25 cellular contexts compared by ENCODE assay signal in genomic region chr9:71797266-71797665, GRCh38. TPM values are rescaled to one million over a fixed set of nuclear protein-coding genes. Genes with fewer than 3 reads are reported as not detected.
DNase-seq lines count a peak whose midpoint lies in the region; ATAC-seq and TF ChIP-seq lines count a peak whose summit lies in the region.
"Had no signal": no experiment of that assay in that cellular context is flagged by ENCODE, and none has a peak within 500 bp of the region (broad histone marks: within the 10 kb centered on the region; RNA-seq: fewer than 3 reads in every experiment).

No MANE protein-coding gene starts in this region.

- peaks cover 54% of the 10 kb centered on the region for H3K4me1 Mint-ChIP-seq in activated T-cell treated with anti-CD3 and anti-CD28 coated beads, Interleukin-2, amount 50 U/mL, for 24 hours (ENCODE audit: low read depth)
- H3K4me1 Mint-ChIP-seq in CD8-positive, alpha-beta memory T cell: peaks cover 43 to 54% (median 51%) of the 10 kb centered on the region in 3 donors
- peaks cover 42% of the 10 kb centered on the region for H3K4me1 Mint-ChIP-seq in activated naive CD8-positive, alpha-beta T cell treated with anti-CD3 and anti-CD28 coated beads for 36 hours
- no peaks in the 10 kb centered on the region for H3K4me1 Mint-ChIP-seq in nephron progenitor cell

- H3K27me3 Mint-ChIP-seq in activated T-cell treated with anti-CD3 and anti-CD28 coated beads, Interleukin-2, amount 50 U/mL, for 24 hours: no peaks in the 10 kb centered on the region
- no peaks in the 10 kb centered on the region for H3K27me3 Mint-ChIP-seq in CD8-positive, alpha-beta memory T cell
- H3K27me3 Mint-ChIP-seq in activated naive CD8-positive, alpha-beta T cell treated with anti-CD3 and anti-CD28 coated beads for 36 hours: no peaks in the 10 kb centered on the region
- H3K27me3 Mint-ChIP-seq in nephron progenitor cell (ENCODE audit: low read depth, poor library complexity): peaks cover 3% of the 10 kb centered on the region
- H3K27me3 Mint-ChIP-seq: activated T-helper 17 cell treated with anti-CD3 and anti-CD28 coated beads, Interleukin-2, amount 50 U/mL, for 72 hours had no signal

- H3K9me3 ChIP-seq in CD8-positive, alpha-beta memory T cell (ENCODE audit: low read length): no peaks in the 10 kb centered on the region
- no peaks in the 10 kb centered on the region for H3K9me3 ChIP-seq in spleen
- H3K9me3 ChIP-seq: gastroesophageal sphincter had no signal

- no peaks in the 10 kb centered on the region for H3K36me3 Mint-ChIP-seq in activated T-cell treated with anti-CD3 and anti-CD28 coated beads, Interleukin-2, amount 50 U/mL, for 24 hours (ENCODE audit: low read depth)
- no peaks in the 10 kb centered on the region for H3K36me3 Mint-ChIP-seq in CD8-positive, alpha-beta memory T cell
- peaks cover 10% of the 10 kb centered on the region for H3K36me3 Mint-ChIP-seq in activated naive CD8-positive, alpha-beta T cell treated with anti-CD3 and anti-CD28 coated beads for 36 hours
- H3K36me3 Mint-ChIP-seq in nephron progenitor cell (ENCODE audit: low read depth): no peaks in the 10 kb centered on the region

- CTCF ChIA-PET in CD8-positive, alpha-beta memory T cell (lab: Charles Lee): interaction anchor here (1.3 to 11.8 kb wide), 5 partner anchors 10 to 29 kb away, joined by 3 to 95 read pairs (median 20); partner anchors contain the start of gene CEMIP2

- DNase-seq in activated T-cell treated with anti-CD3 and anti-CD28 coated beads, Interleukin-2, amount 50 U/mL, for 24 hours: no peak
- no peak for DNase-seq in activated T-cell treated with anti-CD3 and anti-CD28 coated beads, Interleukin-2, amount 50 U/mL, for 48 hours
- no peak for DNase-seq in CD8-positive, alpha-beta memory T cell
- no peak for DNase-seq in activated naive CD8-positive, alpha-beta T cell treated with anti-CD3 and anti-CD28 coated beads for 36 hours
- DNase-seq in spleen (no peak), nephron progenitor cell (no peak), amygdala (lab: John Stamatoyannopoulos, UW) (no peak)
- DNase-seq: activated CD4-positive, alpha-beta T cell treated with anti-CD3 and anti-CD28 coated beads for 48 hours; EL; hippocampal formation; IMR-90; mesendoderm; NCI-H1048; NCI-H1694 treated with DMSO at 0.1 percent for 48 hours; NCI-H524; NK-92 treated with Interleukin-12 subunit alpha and Interleukin-12 subunit beta, amount 100 ng/mL, for 24 hours; PC-3; trophoblast cell had no signal

- no peak for TF ChIP-seq POLR2A in spleen (IDR thresholded peaks at IDR 0.05)

- TF ChIP-seq CTCF in spleen (IDR thresholded peaks at IDR 0.05 in 8 of 11, conservative IDR thresholded peaks at IDR 0.05 in 3 of 11) (no peak), nephron progenitor cell (IDR thresholded peaks at IDR 0.05) (no peak)

- H3K27me3 ChIP-seq in CD8-positive, alpha-beta memory T cell (ENCODE audit: insufficient read depth, low read length, poor library complexity, severe bottlenecking): no peaks in the 10 kb centered on the region
- no peaks in the 10 kb centered on the region for H3K27me3 ChIP-seq in spleen (replicated peaks in 1 of 7)
- H3K27me3 ChIP-seq: gastroesophageal sphincter had no signal

- H3K4me3 Mint-ChIP-seq in activated T-cell treated with anti-CD3 and anti-CD28 coated beads, Interleukin-2, amount 50 U/mL, for 24 hours: no peak overlapping the region
- H3K4me3 Mint-ChIP-seq in CD8-positive, alpha-beta memory T cell: peak overlapping the region in 2 of 7 donors; percentile 10 to 49
- no peak overlapping the region for H3K4me3 Mint-ChIP-seq in activated naive CD8-positive, alpha-beta T cell treated with anti-CD3 and anti-CD28 coated beads for 36 hours
- no peak overlapping the region for H3K4me3 Mint-ChIP-seq in nephron progenitor cell
- H3K4me3 Mint-ChIP-seq: activated T-helper 17 cell treated with anti-CD3 and anti-CD28 coated beads, Interleukin-2, amount 50 U/mL, for 72 hours had no signal

- POLR2A ChIA-PET in CD8-positive, alpha-beta memory T cell (lab: Charles Lee): interaction anchor here (3.3 kb wide), 1 partner anchor 14 kb away, joined by 19 read pairs; no protein-coding TSS in a partner anchor

- peak overlapping the region; percentile 81 for H3K27ac Mint-ChIP-seq in activated T-cell treated with anti-CD3 and anti-CD28 coated beads, Interleukin-2, amount 50 U/mL, for 24 hours
- H3K27ac Mint-ChIP-seq in CD8-positive, alpha-beta memory T cell: peak overlapping the region; percentile 47 to 92 (median 68)
- peak overlapping the region; percentile 67 for H3K27ac Mint-ChIP-seq in activated naive CD8-positive, alpha-beta T cell treated with anti-CD3 and anti-CD28 coated beads for 36 hours
- no peak overlapping the region for H3K27ac Mint-ChIP-seq in nephron progenitor cell
- H3K27ac Mint-ChIP-seq: activated T-helper 17 cell treated with anti-CD3 and anti-CD28 coated beads, Interleukin-2, amount 50 U/mL, for 72 hours had no signal

- no peak overlapping the region for H3K27ac ChIP-seq in CD8-positive, alpha-beta memory T cell (ENCODE audit: low read depth, low read length)
- H3K27ac ChIP-seq in spleen: peak overlapping the region in 7 of 8 donors; percentile 39 to 93 (median 86)
- H3K27ac ChIP-seq: C4-2B, gastroesophageal sphincter had no signal

- WGBS in spleen, 5 donors: 57 to 80% (median 75%) methylated on average over 1 of the region's 1 CpG

- peaks cover 4% of the 10 kb centered on the region for H3K9me3 Mint-ChIP-seq in activated T-cell treated with anti-CD3 and anti-CD28 coated beads, Interleukin-2, amount 50 U/mL, for 24 hours
- H3K9me3 Mint-ChIP-seq in CD8-positive, alpha-beta memory T cell: no peaks in the 10 kb centered on the region
- peaks cover 3% of the 10 kb centered on the region for H3K9me3 Mint-ChIP-seq in activated naive CD8-positive, alpha-beta T cell treated with anti-CD3 and anti-CD28 coated beads for 36 hours
- no peaks in the 10 kb centered on the region for H3K9me3 Mint-ChIP-seq in nephron progenitor cell
- H3K9me3 Mint-ChIP-seq: activated T-helper 17 cell treated with anti-CD3 and anti-CD28 coated beads, Interleukin-2, amount 50 U/mL, for 72 hours had no signal

- intact Hi-C loops in spleen (cut with DNase I; ENCODE audit: low total_unique reads): no loop called here

- ATAC-seq in GM19463 (IDR thresholded peaks at IDR 0.05; ENCODE audit: unreplicated experiment): no peak
- ATAC-seq: gastroesophageal sphincter, left lobe of liver, PC-3, Right ventricle myocardium inferior, SK-N-SH treated with all-trans-retinoic acid at 6 μM for 48 hours had no signal

- peaks cover 53% of the 10 kb centered on the region for H3K4me1 ChIP-seq in CD8-positive, alpha-beta memory T cell (ENCODE audit: insufficient read depth, low read length)
- H3K4me1 ChIP-seq in spleen: peaks cover 8 to 60% (median 33%) of the 10 kb centered on the region in 6 donors
- H3K4me1 ChIP-seq: gastroesophageal sphincter had no signal

- no peak overlapping the region for H3K4me3 ChIP-seq in CD8-positive, alpha-beta memory T cell (ENCODE audit: low read length)
- H3K4me3 ChIP-seq in spleen: no peak overlapping the region
- H3K4me3 ChIP-seq: gastroesophageal sphincter had no signal

- no peaks in the 10 kb centered on the region for H3K36me3 ChIP-seq in CD8-positive, alpha-beta memory T cell (ENCODE audit: insufficient read depth, low read length)
- H3K36me3 ChIP-seq in spleen: no peaks in the 10 kb centered on the region
- H3K36me3 ChIP-seq: gastroesophageal sphincter had no signal

RNA-seq across cellular contexts. Expression of gene CEMIP2, which starts 29.0 kb away (rescaled TPM):
- 10 to 100 TPM; 74.1 to 75.5 TPM for total RNA-seq in CD8-positive, alpha-beta memory T cell
- polyA plus RNA-seq in CD8-positive, alpha-beta memory T cell: 8.8 TPM
- 10 to 100 TPM; 69.0 to 71.2 TPM for total RNA-seq in activated naive CD8-positive, alpha-beta T cell treated with anti-CD3 and anti-CD28 coated beads for 36 hours
- 100 to 1,000 TPM in 3 of 7 donors, 10 to 100 TPM in 4; 71.8 to 175 (median 99.4) TPM for total RNA-seq in spleen
- polyA plus RNA-seq in spleen: 10 to 100 TPM; 14.2 to 21.1 (median 15.0) TPM
